Comparison of ENCODE assay signal across 23 cellular contexts in the genomic region with DNA sequence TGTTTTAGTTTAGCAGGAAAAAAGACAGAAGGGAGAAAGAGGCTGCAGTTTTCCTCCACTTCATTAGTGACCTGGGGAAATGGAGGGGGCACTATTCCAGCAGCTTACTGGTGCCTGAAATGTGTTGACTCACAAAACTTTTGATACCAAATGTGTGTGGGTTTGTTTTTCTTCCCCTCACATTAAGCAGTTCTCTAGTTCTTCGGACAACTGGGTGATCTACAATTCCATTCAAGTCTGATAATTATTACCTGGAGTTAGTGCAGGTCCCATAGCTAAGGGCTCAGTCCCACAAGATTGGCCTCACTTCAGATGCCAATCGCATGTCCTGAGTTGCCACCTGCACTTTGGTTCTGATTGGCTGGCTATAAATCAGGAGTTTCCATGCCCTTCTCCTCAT.
"Had no signal": no experiment of that assay in that cellular context is flagged by ENCODE, and none has a peak within 500 bp of the region (broad histone marks: within the 10 kb centered on the region; RNA-seq: fewer than 3 reads in every experiment).

No MANE protein-coding gene starts in this region.

- H3K27me3 ChIP-seq: breast epithelium had no signal

- H3K27ac Mint-ChIP-seq: activated naive CD4-positive, alpha-beta T cell treated with anti-CD3 and anti-CD28 coated beads, Interleukin-2, amount 50 U/mL, for 24 hours had no signal

- H3K36me3 Mint-ChIP-seq: activated naive CD4-positive, alpha-beta T cell treated with anti-CD3 and anti-CD28 coated beads, Interleukin-2, amount 50 U/mL, for 24 hours had no signal

- H3K27ac ChIP-seq: breast epithelium, PC-9, SK-N-MC, VCaP had no signal

- H3K4me1 ChIP-seq: breast epithelium had no signal

- H3K9me3 ChIP-seq: breast epithelium had no signal

- H3K4me3 ChIP-seq: breast epithelium, PC-9, SK-N-MC had no signal

- H3K27me3 Mint-ChIP-seq: activated naive CD4-positive, alpha-beta T cell treated with anti-CD3 and anti-CD28 coated beads, Interleukin-2, amount 50 U/mL, for 24 hours had no signal

- H3K4me3 Mint-ChIP-seq: activated naive CD4-positive, alpha-beta T cell treated with anti-CD3 and anti-CD28 coated beads, Interleukin-2, amount 50 U/mL, for 24 hours had no signal

- H3K36me3 ChIP-seq: breast epithelium had no signal

- H3K9me3 Mint-ChIP-seq: activated naive CD4-positive, alpha-beta T cell treated with anti-CD3 and anti-CD28 coated beads, Interleukin-2, amount 50 U/mL, for 24 hours had no signal

- H3K4me2 ChIP-seq: PC-9 had no signal

- DNase-seq: activated CD4-positive, alpha-beta T cell treated with anti-CD3 and anti-CD28 coated beads for 48 hours; activated CD4-positive, alpha-beta T cell treated with anti-CD3 and anti-CD28 coated beads, Interleukin-2, amount 50 U/mL, for 48 hours; activated CD4-positive, CD25-positive, alpha-beta regulatory T cell; activated naive CD4-positive, alpha-beta T cell; activated T-cell treated with anti-CD3 and anti-CD28 coated beads for 4 hours; activated T-cell treated with anti-CD3 and anti-CD28 coated beads, Interleukin-2, amount 50 U/mL, for 48 hours; aorta; caudate nucleus; Karpas-422; MM.1S; NCI-H1105; NCI-H1436; NCI-H1694 treated with DMSO at 0.1 percent for 48 hours; NCI-H2029 treated with DMSO at 0.1 percent for 48 hours; NCI-H345; NCI-H510A; NCI-H69; PC-9; T-helper 1 cell had no signal

- H2AFZ ChIP-seq: PC-9 had no signal
